28 cellular contexts compared by ENCODE assay signal in genomic region chr18:53586923-53587322, GRCh38.
"Had no signal": no experiment of that assay in that cellular context is flagged by ENCODE, and none has a peak within 500 bp of the region (broad histone marks: within the 10 kb centered on the region; RNA-seq: fewer than 3 reads in every experiment).

No MANE protein-coding gene starts in this region.

- H3K27ac ChIP-seq: epithelial cell of prostate, esophagus squamous epithelium, gastrocnemius medialis, heart right ventricle, left lung, lower lobe of right lung had no signal

- H3K27me3 ChIP-seq: esophagus squamous epithelium, gastrocnemius medialis, heart right ventricle, left lung had no signal

- H3K36me3 Mint-ChIP-seq: mesothelial cell of epicardium; naive B cell; naive thymus-derived CD8-positive, alpha-beta T cell had no signal

- DNase-seq: cortex of kidney; effector CD8-positive, alpha-beta T cell; effector memory CD8-positive, alpha-beta T cell; endodermal cell; erythroblast; esophagus squamous epithelium; foreskin fibroblast; foreskin melanocyte; gastrocnemius medialis; glutamatergic neuron; head of caudate nucleus; heart right ventricle; hippocampal formation; left cardiac atrium; left lung; left ventricle myocardium superior; lower lobe of right lung; mesenchymal stem cell; mucosa of descending colon; naive B cell; naive thymus-derived CD8-positive, alpha-beta T cell had no signal

- H3K4me1 ChIP-seq: esophagus squamous epithelium, gastrocnemius medialis, heart right ventricle, left lung, lower lobe of right lung had no signal

- H3K9me3 ChIP-seq: esophagus squamous epithelium, gastrocnemius medialis, lower lobe of right lung, mucosa of descending colon had no signal

- H3K4me3 ChIP-seq: esophagus squamous epithelium, gastrocnemius medialis, heart right ventricle, left lung, lower lobe of right lung, mucosa of descending colon had no signal

- FAIRE-seq: endometrium, islet of Langerhans, keratinocyte had no signal

- H3K27me3 Mint-ChIP-seq: dendritic cell treated with granulocyte-macrophage colony-stimulating factor and Interleukin-4, amounts not matched to agents 40 ng/mL and 50 ng/mL, for 4 days; effector memory CD8-positive, alpha-beta T cell; naive B cell; naive thymus-derived CD8-positive, alpha-beta T cell had no signal

- H3K36me3 ChIP-seq: esophagus squamous epithelium, gastrocnemius medialis, heart right ventricle, left lung, lower lobe of right lung had no signal

- ATAC-seq: effector memory CD8-positive, alpha-beta T cell; esophagus mucosa; gastrocnemius medialis; heart right ventricle; left cardiac atrium; left lung; left ventricle myocardium superior; lower lobe of right lung; mucosa of descending colon; naive thymus-derived CD8-positive, alpha-beta T cell had no signal

- H3K27ac Mint-ChIP-seq: dendritic cell treated with granulocyte-macrophage colony-stimulating factor and Interleukin-4, amounts not matched to agents 40 ng/mL and 50 ng/mL, for 4 days; effector memory CD8-positive, alpha-beta T cell; endodermal cell; mesothelial cell of epicardium; naive B cell; naive thymus-derived CD8-positive, alpha-beta T cell had no signal

- H3K4me3 Mint-ChIP-seq: dendritic cell treated with granulocyte-macrophage colony-stimulating factor and Interleukin-4, amounts not matched to agents 40 ng/mL and 50 ng/mL, for 4 days; effector memory CD8-positive, alpha-beta T cell; endodermal cell; mesothelial cell of epicardium; naive B cell; naive thymus-derived CD8-positive, alpha-beta T cell had no signal

- H3K4me1 Mint-ChIP-seq: endodermal cell; mesothelial cell of epicardium; naive B cell; naive thymus-derived CD8-positive, alpha-beta T cell had no signal
